Comparison of ENCODE assay signal across 23 cellular contexts in genomic region chr18:75681538-75682115, GRCh38.
"Had no signal": no experiment of that assay in that cellular context is flagged by ENCODE, and none has a peak within 500 bp of the region (broad histone marks: within the 10 kb centered on the region; RNA-seq: fewer than 3 reads in every experiment).

No MANE protein-coding gene starts in this region.

- H3K36me3 ChIP-seq: heart right ventricle, left ventricle myocardium inferior, ovary, sigmoid colon, thyroid gland, transverse colon, upper lobe of left lung, vagina had no signal

- H2AFZ ChIP-seq: hepatocyte had no signal

- DNase-seq: heart right ventricle; islet precursor cell; left ventricle myocardium inferior; mesendoderm; naive thymus-derived CD4-positive, alpha-beta T cell; ovary; right cardiac atrium; sigmoid colon; stimulated activated CD4-positive, alpha-beta T cell treated with anti-CD3 and anti-CD28 coated beads, Interleukin-1b, Interleukin-23, amount 100 ng/mL, for 48 hours; stimulated activated CD4-positive, alpha-beta T cell treated with anti-CD3 and anti-CD28 coated beads, Interleukin-2, amount 100 ng/mL, for 48 hours; stimulated activated CD4-positive, alpha-beta T cell treated with anti-CD3 and anti-CD28 coated beads, Interleukin-4, amount 100 ng/mL, for 4 hours; stimulated activated CD8-positive, alpha-beta memory T cell treated with anti-CD3 and anti-CD28 coated beads, Interleukin-4, amount 100 ng/mL, for 48 hours; stimulated activated naive CD4-positive, alpha-beta T cell treated with Interleukin-2 at 50 U/mL for 16 hours; stimulated activated naive CD8-positive, alpha-beta T cell treated with anti-CD3 and anti-CD28 coated beads, Interleukin-15, amount 100 ng/mL, for 72 hours; substantia nigra; testis; thyroid gland; transverse colon; upper lobe of left lung had no signal

- H3K4me3 ChIP-seq: heart right ventricle, hepatocyte, left ventricle myocardium inferior, lung, ovary, sigmoid colon, smooth muscle cell, testis, thyroid gland, transverse colon, upper lobe of left lung, vagina had no signal

- H3K9me3 ChIP-seq: heart right ventricle, left ventricle myocardium inferior, ovary, sigmoid colon, testis, thyroid gland, transverse colon, upper lobe of left lung, vagina had no signal

- H3K27ac ChIP-seq: hepatocyte, ovary, sigmoid colon, testis, thyroid gland, transverse colon, upper lobe of left lung, vagina had no signal

- H3K4me2 ChIP-seq: hepatocyte, smooth muscle cell had no signal

- H3K79me2 ChIP-seq: hepatocyte had no signal

- H3K4me1 ChIP-seq: left ventricle myocardium inferior, testis, transverse colon, upper lobe of left lung had no signal

- H3K27me3 ChIP-seq: hepatocyte, ovary, sigmoid colon, testis, thyroid gland, transverse colon, upper lobe of left lung, vagina had no signal
